Comparison of ENCODE assay signal across 7 cellular contexts in the genomic region with DNA sequence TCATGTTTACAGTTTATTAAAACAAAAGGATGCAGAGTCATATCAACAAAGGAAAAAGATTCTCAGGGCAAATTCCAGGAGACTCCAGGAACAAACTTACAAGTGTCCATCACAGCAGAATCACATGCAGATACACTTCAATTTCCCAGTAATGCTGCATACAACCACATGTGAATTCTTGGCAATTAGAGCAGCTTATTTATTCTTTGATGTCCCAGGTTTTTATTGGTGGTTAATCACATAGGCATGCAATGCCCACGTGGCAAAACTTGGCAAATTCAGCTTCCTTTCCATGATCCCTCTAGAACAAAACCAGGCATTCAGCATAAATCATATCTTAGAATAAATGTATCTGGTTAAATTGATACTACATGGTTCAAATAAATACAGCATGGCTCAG.
DNase-seq lines count a peak whose midpoint lies in the region; FAIRE-seq and TF ChIP-seq lines count a peak whose summit lies in the region.
"Not testable (repeated sequence)": the region's sequence is repeated elsewhere in the genome, so short reads cannot be mapped to it uniquely, and the experiment has no call there.

No MANE protein-coding gene starts in this region.

- H3K27me3 Mint-ChIP-seq in astrocyte (ENCODE audit: low read depth, unreplicated experiment): not testable (repeated sequence)

- H3K9me2 ChIP-seq in GM23248 (ENCODE audit: insufficient read depth): not testable (repeated sequence)

- H3K36me3 ChIP-seq in GM23248 (ENCODE audit: low read depth); MG63; astrocyte (ENCODE audit: insufficient read depth, low read length); bronchial epithelial cell (ENCODE audit: control insufficient read depth, insufficient read depth, low read length); testis (ENCODE audit: low read depth, missing control alignments): not testable (repeated sequence)

- TF ChIP-seq CTCF in astrocyte (IDR thresholded peaks at IDR 0.05; ENCODE audit: insufficient read depth, low read depth, low read length); bronchial epithelial cell (IDR thresholded peaks at IDR 0.05; ENCODE audit: insufficient read depth, low read length, severe bottlenecking); fibroblast of mammary gland (conservative IDR thresholded peaks at IDR 0.05; ENCODE audit: control insufficient read depth, insufficient read depth, low read depth, low read length); testis (IDR thresholded peaks at IDR 0.05): not testable (repeated sequence)

- not testable (repeated sequence) for H3K9ac ChIP-seq in GM23248; astrocyte (ENCODE audit: low read length)

- H3K27me3 ChIP-seq in GM23248 (replicated peaks; ENCODE audit: insufficient read depth); MG63; astrocyte (ENCODE audit: insufficient read depth, low read length); bronchial epithelial cell (ENCODE audit: control insufficient read depth, insufficient read depth, low read length); testis: not testable (repeated sequence)

- WGBS in GM23248 (ENCODE audit: low coverage in 1 of 2, low lambda C conversion rate in 2 of 2, missing lambda C conversion rate in 2 of 2), 2 experiments: 0% methylated on average over 1 of the region's 1 CpG
- WGBS in testis, 2 donors: 37 to 59% methylated on average over 1 of the region's 1 CpG

- not testable (repeated sequence) for H3F3A ChIP-seq in GM23248 (ENCODE audit: insufficient read depth)

- not testable (repeated sequence) for H3K4me3 ChIP-seq in GM23248; MG63; astrocyte (ENCODE audit: insufficient read depth, low read depth, low read length); bronchial epithelial cell (ENCODE audit: low read depth, low read length); fibroblast of mammary gland (ENCODE audit: control insufficient read depth, low read depth, low read length); testis

- not testable (repeated sequence) for H2AFZ ChIP-seq in GM23248; astrocyte (ENCODE audit: low read depth, low read length)

- in situ Hi-C loops in GM23248 (cut with MboI): not testable (repeated sequence)

- H3K36me3 Mint-ChIP-seq in astrocyte (ENCODE audit: low read depth, unreplicated experiment): not testable (repeated sequence)

- intact Hi-C loops in testis (cut with DNase I; ENCODE audit: low total_unique reads): not testable (repeated sequence)

- H3K4me1 ChIP-seq in GM23248 (ENCODE audit: insufficient read depth); astrocyte (ENCODE audit: insufficient read depth, low read length); testis: not testable (repeated sequence)

- H3K27ac Mint-ChIP-seq in astrocyte (ENCODE audit: unreplicated experiment): not testable (repeated sequence)

- DNase-seq in GM23248 (peak; percentile 0), MG63 (peak; percentile 24), astrocyte (ENCODE audit: low read depth) (peak; percentile 0), bronchial epithelial cell (ENCODE audit: low read depth) (peak; percentile 10), fibroblast of mammary gland (ENCODE audit: low read depth) (peak; percentile 0), mucosa of gallbladder (ENCODE audit: low spot score) (peak; percentile 9), testis (peak; percentile 37)

- not testable (repeated sequence) for FAIRE-seq in astrocyte (lab: Jason Lieb, UNC); bronchial epithelial cell (lab: Jason Lieb, UNC)

- H3K4me1 Mint-ChIP-seq in astrocyte (ENCODE audit: low read depth, unreplicated experiment): not testable (repeated sequence)

- H3K27ac ChIP-seq in GM23248; astrocyte (ENCODE audit: low read depth, low read length); testis: not testable (repeated sequence)

- H3K79me2 ChIP-seq in GM23248 (ENCODE audit: insufficient read depth); astrocyte (ENCODE audit: insufficient read depth, low read length): not testable (repeated sequence)

- not testable (repeated sequence) for H4K20me1 ChIP-seq in GM23248 (ENCODE audit: insufficient read depth); astrocyte (ENCODE audit: insufficient read depth, low read length)

- H3K4me3 Mint-ChIP-seq in astrocyte (ENCODE audit: unreplicated experiment): not testable (repeated sequence)

- H3K9me3 ChIP-seq in GM23248 (ENCODE audit: low read depth); MG63; astrocyte (ENCODE audit: insufficient read depth, low read depth, low read length); testis: not testable (repeated sequence)

- not testable (repeated sequence) for H3K4me2 ChIP-seq in GM23248 (ENCODE audit: unreplicated experiment); astrocyte (ENCODE audit: low read length)

- TF ChIP-seq POLR2A in testis (IDR thresholded peaks at IDR 0.05): not testable (repeated sequence)

- H3K9me3 Mint-ChIP-seq in astrocyte (ENCODE audit: unreplicated experiment): not testable (repeated sequence)
